In the genomic region with DNA sequence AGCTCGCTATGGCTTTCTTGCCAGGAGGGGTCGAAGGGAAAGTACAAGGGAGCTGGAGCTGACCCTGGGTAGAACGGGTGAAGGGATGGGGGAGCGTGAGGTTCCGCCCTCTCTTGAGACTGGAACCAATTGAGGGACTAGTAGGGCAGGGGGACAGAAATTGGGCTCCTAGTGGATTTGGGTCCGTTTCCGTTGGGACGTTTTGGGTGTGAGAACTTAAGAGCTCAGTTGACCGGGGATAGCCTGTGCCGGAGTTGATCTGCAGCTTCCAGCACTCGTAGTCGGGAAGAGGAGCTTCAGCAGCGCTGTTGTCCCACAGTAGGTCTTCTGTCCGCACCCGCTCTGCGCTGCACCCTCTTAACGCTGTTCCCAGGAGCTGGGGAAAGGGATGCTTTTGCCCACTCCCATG, we compare ENCODE assay signal across 8 cellular contexts. TPM values are rescaled to one million over a fixed set of nuclear protein-coding genes. Genes with fewer than 3 reads are reported as not detected.
A peak's percentile ranks its signal among the peaks of the same experiment; 100 is the strongest.
DNase-seq lines count a peak whose midpoint lies in the region; ATAC-seq and TF ChIP-seq lines count a peak whose summit lies in the region.

No MANE protein-coding gene starts in this region.

- H3K36me3 ChIP-seq in ectodermal cell (ENCODE audit: control insufficient read depth, insufficient read depth, low read length) (peaks cover 10% of the 10 kb centered on the region), lung (ENCODE audit: control insufficient read depth in 2 of 2, insufficient read depth in 2 of 2, low read length in 2 of 2) (peaks cover 3 to 16% of the 10 kb centered on the region in 2 donors), thoracic aorta (peaks cover 10% of the 10 kb centered on the region)

- H3K4me3 ChIP-seq in ectodermal cell (ENCODE audit: insufficient read depth, low read depth, low read length) (peak overlapping the region; percentile 61), lung (peak overlapping the region; percentile 59), thoracic aorta (peak overlapping the region; percentile 98)

- ATAC-seq in HG02763 (IDR thresholded peaks at IDR 0.05; ENCODE audit: unreplicated experiment), result peak; percentile 2
- no peak for ATAC-seq in lung (ENCODE audit: insufficient read depth, low FRiP score)
- ATAC-seq in thoracic aorta (ENCODE audit: insufficient number of reproducible peaks, low FRiP score, low read depth), result peak; percentile 4

- H3K27ac ChIP-seq in ectodermal cell (ENCODE audit: insufficient read depth, low read depth, low read length, poor library complexity, severe bottlenecking) (no peak overlapping the region), lung (ENCODE audit: low read depth in 1 of 2, low read length in 1 of 2) (peak overlapping the region; percentile 45 to 79), thoracic aorta (peak overlapping the region; percentile 37 to 72)

- TF ChIP-seq CTCF in lung (IDR thresholded peaks at IDR 0.05; ENCODE audit: control extremely low read depth, extremely low read depth) (no peak), thoracic aorta (IDR thresholded peaks at IDR 0.05) (no peak)

- H3K9me3 ChIP-seq in ectodermal cell (ENCODE audit: control insufficient read depth, low read length) (no peaks in the 10 kb centered on the region), lung (ENCODE audit: control insufficient read depth in 2 of 2, insufficient read depth in 1 of 2, low read length in 1 of 2) (no peaks in the 10 kb centered on the region), thoracic aorta (no peaks in the 10 kb centered on the region)

- in situ Hi-C loops in G401 (cut with HindIII; ENCODE audit: low sequenced_read_pairs) (loop anchor here (5.0 kb wide), 1 partner anchor 85 kb away; no protein-coding TSS in a partner anchor), SK-MEL-5 (cut with HindIII; ENCODE audit: low pct_unique_long_range_greater_than_20kb, low sequenced_read_pairs) (no loop called here)

- 1% methylated on average over 17 of the region's 17 CpGs for WGBS in ectodermal cell, 2 experiments
- 0% methylated on average over 17 of the region's 17 CpGs for WGBS in lung, 2 donors

- H3K4me1 ChIP-seq in ectodermal cell (ENCODE audit: control insufficient read depth, insufficient read depth, low read length) (no peaks in the 10 kb centered on the region), lung (ENCODE audit: control insufficient read depth in 2 of 2, insufficient read depth in 2 of 2, low read length in 2 of 2) (peaks cover 3 to 7% of the 10 kb centered on the region in 2 donors), thoracic aorta (ENCODE audit: control insufficient read depth in 1 of 2, low read depth in 2 of 2) (peaks cover 14 to 28% of the 10 kb centered on the region in 2 donors)

- DNase-seq in G401 (ENCODE audit: low spot score), result peak; percentile 46
- peak; percentile 21 for DNase-seq in SK-MEL-5 (ENCODE audit: low read depth, low spot score)
- no peak for DNase-seq in lung (ENCODE audit: low spot score)
- no peak for DNase-seq in thoracic aorta (ENCODE audit: low spot score)
- no peak for DNase-seq in superior temporal gyrus (ENCODE audit: extremely low spot score)
- DNase-seq in HuH-7.5 (ENCODE audit: low spot score), result no peak

- H3K27me3 ChIP-seq in ectodermal cell (ENCODE audit: control insufficient read depth, insufficient read depth, low read length, poor library complexity, severe bottlenecking) (peaks cover 22% of the 10 kb centered on the region), lung (ENCODE audit: control insufficient read depth, insufficient read depth) (no peaks in the 10 kb centered on the region), thoracic aorta (replicated peaks; ENCODE audit: insufficient read depth) (no peaks in the 10 kb centered on the region)

RNA-seq across cellular contexts. Expression of a gene that starts 0.5 kb away (rescaled TPM):
- 25.4 and 29.3 TPM in 2 replicates for total RNA-seq in G401 (2014; rRNA removed; shearing (Covaris generic))
- total RNA-seq in SK-MEL-5 (2014; rRNA removed; shearing (Covaris generic)), result 11.9 and 17.3 TPM in 2 replicates
- 20.4 and 22.6 TPM in 2 replicates for polyA plus RNA-seq in SK-MEL-5 (2015; cell fraction: cytosol; rRNA removed)
- polyA plus RNA-seq in SK-MEL-5 (2015; cell fraction: nucleus; rRNA removed), result 157 and 179 TPM in 2 replicates
- 60.9 TPM for polyA plus RNA-seq in ectodermal cell (2013, experiment 1 of 4)
- 53.4 TPM for polyA plus RNA-seq in ectodermal cell (2013, experiment 2 of 4)
- polyA plus RNA-seq in ectodermal cell (2013, experiment 3 of 4), result 51.6 TPM
- 57.4 TPM for polyA plus RNA-seq in ectodermal cell (2013, experiment 4 of 4)
- total RNA-seq in lung (10 to 100 TPM; 60.2 to 72.0 TPM), thoracic aorta (10 to 100 TPM; 11.2 to 42.9 TPM)
- polyA plus RNA-seq in lung, result 10 to 100 TPM; 42.7 to 74.1 TPM

RNA-seq across cellular contexts. Expression of a gene that starts 0.7 kb away (rescaled TPM):
- total RNA-seq in G401 (2014; rRNA removed; shearing (Covaris generic)), result 6.1 and 7.8 TPM in 2 replicates
- 22.1 and 27.3 TPM in 2 replicates for total RNA-seq in SK-MEL-5 (2014; rRNA removed; shearing (Covaris generic))
- polyA plus RNA-seq in SK-MEL-5 (2015; cell fraction: cytosol; rRNA removed), result 144 and 179 TPM in 2 replicates
- 26.4 and 28.8 TPM in 2 replicates for polyA plus RNA-seq in SK-MEL-5 (2015; cell fraction: nucleus; rRNA removed)
- polyA plus RNA-seq in ectodermal cell (2013, experiment 1 of 4), result 149 TPM
- 153 TPM for polyA plus RNA-seq in ectodermal cell (2013, experiment 2 of 4)
- polyA plus RNA-seq in ectodermal cell (2013, experiment 3 of 4), result 119 TPM
- polyA plus RNA-seq in ectodermal cell (2013, experiment 4 of 4), result 137 TPM
- 100 to 1,000 TPM in 1 of 2 donors, 10 to 100 TPM in 1; 58.9 to 158 TPM for total RNA-seq in lung
- 100 to 1,000 TPM; 172 to 213 TPM for polyA plus RNA-seq in lung
- 10 to 100 TPM; 14.6 to 36.1 TPM for total RNA-seq in thoracic aorta

RNA-seq across cellular contexts. Expression of a gene that starts 2.8 kb away (rescaled TPM):
- total RNA-seq in G401 (2014; rRNA removed; shearing (Covaris generic)), result 0.49 TPM in 1 of 2 replicates, not detected in the other
- 0.21 and 0.37 TPM in 2 replicates for total RNA-seq in SK-MEL-5 (2014; rRNA removed; shearing (Covaris generic))
- polyA plus RNA-seq in SK-MEL-5 (2015; cell fraction: cytosol; rRNA removed), result 0.08 and 0.41 TPM in 2 replicates
- polyA plus RNA-seq in SK-MEL-5 (2015; cell fraction: nucleus; rRNA removed), result 15.7 and 20.2 TPM in 2 replicates
- polyA plus RNA-seq in ectodermal cell (2013, experiment 1 of 4), result 7.9 TPM
- 5.7 TPM for polyA plus RNA-seq in ectodermal cell (2013, experiment 2 of 4)
- polyA plus RNA-seq in ectodermal cell (2013, experiment 3 of 4), result 8.2 TPM
- 8.7 TPM for polyA plus RNA-seq in ectodermal cell (2013, experiment 4 of 4)
- 1 to 10 TPM; 1.3 to 5.8 TPM for total RNA-seq in lung
- 1 to 10 TPM; 2.6 to 3.9 TPM for polyA plus RNA-seq in lung
- not detected for total RNA-seq in thoracic aorta

RNA-seq across cellular contexts. Expression of a gene that starts 16.4 kb away (rescaled TPM):
- total RNA-seq in G401 (2014; rRNA removed; shearing (Covaris generic)), result 3.5 and 16.7 TPM in 2 replicates
- 4.3 and 5.7 TPM in 2 replicates for total RNA-seq in SK-MEL-5 (2014; rRNA removed; shearing (Covaris generic))
- 8.9 and 14.0 TPM in 2 replicates for polyA plus RNA-seq in SK-MEL-5 (2015; cell fraction: cytosol; rRNA removed)
- 6.3 and 6.7 TPM in 2 replicates for polyA plus RNA-seq in SK-MEL-5 (2015; cell fraction: nucleus; rRNA removed)
- 3.8 TPM for polyA plus RNA-seq in ectodermal cell (2013, experiment 1 of 4)
- polyA plus RNA-seq in ectodermal cell (2013, experiment 2 of 4), result 3.4 TPM
- polyA plus RNA-seq in ectodermal cell (2013, experiment 3 of 4), result 3.0 TPM
- 3.5 TPM for polyA plus RNA-seq in ectodermal cell (2013, experiment 4 of 4)
- total RNA-seq in lung, result 1 to 10 TPM; 5.4 to 8.0 TPM
- 1 to 10 TPM; 4.1 to 6.0 TPM for polyA plus RNA-seq in lung
- 1 to 10 TPM; 3.3 to 5.4 TPM for total RNA-seq in thoracic aorta

RNA-seq across cellular contexts. Expression of a gene that starts 43.9 kb away (rescaled TPM):
- 34.1 and 41.5 TPM in 2 replicates for total RNA-seq in G401 (2014; rRNA removed; shearing (Covaris generic))
- 68.4 and 74.0 TPM in 2 replicates for total RNA-seq in SK-MEL-5 (2014; rRNA removed; shearing (Covaris generic))
- polyA plus RNA-seq in SK-MEL-5 (2015; cell fraction: cytosol; rRNA removed), result 77.6 and 110 TPM in 2 replicates
- polyA plus RNA-seq in SK-MEL-5 (2015; cell fraction: nucleus; rRNA removed), result 268 and 271 TPM in 2 replicates
- polyA plus RNA-seq in ectodermal cell (2013, experiment 1 of 4), result 32.7 TPM
- polyA plus RNA-seq in ectodermal cell (2013, experiment 2 of 4), result 34.6 TPM
- polyA plus RNA-seq in ectodermal cell (2013, experiment 3 of 4), result 32.8 TPM
- polyA plus RNA-seq in ectodermal cell (2013, experiment 4 of 4), result 34.2 TPM
- total RNA-seq in lung (100 to 1,000 TPM in 1 of 2 donors, 10 to 100 TPM in 1; 83.0 to 112 TPM), thoracic aorta (100 to 1,000 TPM in 1 of 2 donors, 10 to 100 TPM in 1; 80.6 to 171 TPM)
- 10 to 100 TPM; 60.9 to 69.9 TPM for polyA plus RNA-seq in lung

Comparison
In these comparisons a context has a peak if more than half of its experiments do, and no peak if none do; other contexts are left out.
1. DNase-seq: peak in G401 (single experiment) and SK-MEL-5 (single experiment); none in lung (single experiment), thoracic aorta (single experiment), superior temporal gyrus (single experiment) and HuH-7.5 (single experiment).
2. Peak in every context shown above with its lines, with median percentiles within 50 percentile points of each other: H3K4me3 ChIP-seq.